Comparison of ENCODE assay signal across 15 cellular contexts in genomic region chr10:132674311-132674710, GRCh38.
DNase-seq lines count a peak whose midpoint lies in the region; TF ChIP-seq lines count a peak whose summit lies in the region.
"Had no signal": no experiment of that assay in that cellular context is flagged by ENCODE, and none has a peak within 500 bp of the region (broad histone marks: within the 10 kb centered on the region; RNA-seq: fewer than 3 reads in every experiment).

No MANE protein-coding gene starts in this region.

- H3K4me1 ChIP-seq in Peyer's patch (no peaks in the 10 kb centered on the region), sigmoid colon (no peaks in the 10 kb centered on the region)

- 93 to 96% methylated on average over 9 of the region's 9 CpGs for WGBS in sigmoid colon, 2 donors

- peaks cover 2% of the 10 kb centered on the region for H3K4me1 Mint-ChIP-seq in activated T-cell treated with anti-CD3 and anti-CD28 coated beads, Interleukin-2, amount 50 U/mL, for 24 hours (ENCODE audit: low read depth)

- H3K4me3 Mint-ChIP-seq in activated T-cell treated with anti-CD3 and anti-CD28 coated beads, Interleukin-2, amount 50 U/mL, for 24 hours, result no peak overlapping the region
- H3K4me3 Mint-ChIP-seq: IgD-negative memory B cell had no signal

- no peak for TF ChIP-seq EP300 in sigmoid colon (IDR thresholded peaks at IDR 0.05)

- H3K27me3 Mint-ChIP-seq in activated T-cell treated with anti-CD3 and anti-CD28 coated beads, Interleukin-2, amount 50 U/mL, for 24 hours, result no peaks in the 10 kb centered on the region
- H3K27me3 Mint-ChIP-seq: IgD-negative memory B cell had no signal

- no peaks in the 10 kb centered on the region for H3K9me3 ChIP-seq in Peyer's patch
- H3K9me3 ChIP-seq in sigmoid colon, result no peaks in the 10 kb centered on the region

- H3K36me3 Mint-ChIP-seq in activated T-cell treated with anti-CD3 and anti-CD28 coated beads, Interleukin-2, amount 50 U/mL, for 24 hours (ENCODE audit: low read depth), result peaks cover 12% of the 10 kb centered on the region

- intact Hi-C loops in sigmoid colon (cut with DNase I), result no loop called here

- in situ Hi-C loops in KBM-7 (cut with MboI; ENCODE audit: low pct_unique_long_range_greater_than_20kb, low sequenced_read_pairs), result no loop called here

- H3K4me3 ChIP-seq in AG10803 (ENCODE audit: low read length), result no peak overlapping the region
- no peak overlapping the region for H3K4me3 ChIP-seq in Peyer's patch
- no peak overlapping the region for H3K4me3 ChIP-seq in sigmoid colon

- no peaks in the 10 kb centered on the region for H3K27me3 ChIP-seq in Peyer's patch
- no peaks in the 10 kb centered on the region for H3K27me3 ChIP-seq in sigmoid colon

- H3K27ac ChIP-seq in Peyer's patch, result no peak overlapping the region
- H3K27ac ChIP-seq in sigmoid colon, result no peak overlapping the region
- no peak overlapping the region for H3K27ac ChIP-seq in substantia nigra (ENCODE audit: low read depth, low read length, poor library complexity, severe bottlenecking)
- H3K27ac ChIP-seq: C4-2B had no signal

- TF ChIP-seq POLR2A in Peyer's patch (IDR thresholded peaks at IDR 0.05) (no peak), sigmoid colon (IDR thresholded peaks at IDR 0.05) (no peak)

- H3K36me3 ChIP-seq in Peyer's patch (no peaks in the 10 kb centered on the region), sigmoid colon (no peaks in the 10 kb centered on the region)

- DNase-seq in AG10803 (ENCODE audit: low read depth) (peak; percentile 22), Peyer's patch (peak in 2 of 3 donors; percentile 15 to 29), islet precursor cell (peak; percentile 35), sigmoid colon (peak; percentile 28), KBM-7 (no peak), substantia nigra (lab: John Stamatoyannopoulos, UW) (no peak)
- no peak for DNase-seq in activated T-cell treated with anti-CD3 and anti-CD28 coated beads, Interleukin-2, amount 50 U/mL, for 24 hours
- DNase-seq: EL, NCI-H1105, NCI-H1694, NCI-H510A treated with DMSO at 0.1 percent for 48 hours, NCI-H82, SHP77 had no signal

- TF ChIP-seq CTCF in AG10803 (conservative IDR thresholded peaks at IDR 0.05; ENCODE audit: low read length) (no peak), Peyer's patch (IDR thresholded peaks at IDR 0.05) (no peak), sigmoid colon (IDR thresholded peaks at IDR 0.05) (no peak)

- H3K27ac Mint-ChIP-seq in activated T-cell treated with anti-CD3 and anti-CD28 coated beads, Interleukin-2, amount 50 U/mL, for 24 hours, result no peak overlapping the region
- H3K27ac Mint-ChIP-seq: IgD-negative memory B cell had no signal

- H3K9me3 Mint-ChIP-seq in activated T-cell treated with anti-CD3 and anti-CD28 coated beads, Interleukin-2, amount 50 U/mL, for 24 hours, result no peaks in the 10 kb centered on the region
- H3K9me3 Mint-ChIP-seq: IgD-negative memory B cell had no signal

Comparison
In these comparisons a context has a peak if more than half of its experiments do, and no peak if none do; other contexts are left out.
1. DNase-seq: peak in AG10803 (single experiment), Peyer's patch (2 of 3), islet precursor cell (single experiment) and sigmoid colon (single experiment); none in KBM-7 (single experiment), activated T-cell treated with anti-CD3 and anti-CD28 coated beads, Interleukin-2, amount 50 U/mL, for 24 hours (single experiment) and substantia nigra (0 of 49).